ENCODE assay signal across 13 cellular contexts in the genomic region with DNA sequence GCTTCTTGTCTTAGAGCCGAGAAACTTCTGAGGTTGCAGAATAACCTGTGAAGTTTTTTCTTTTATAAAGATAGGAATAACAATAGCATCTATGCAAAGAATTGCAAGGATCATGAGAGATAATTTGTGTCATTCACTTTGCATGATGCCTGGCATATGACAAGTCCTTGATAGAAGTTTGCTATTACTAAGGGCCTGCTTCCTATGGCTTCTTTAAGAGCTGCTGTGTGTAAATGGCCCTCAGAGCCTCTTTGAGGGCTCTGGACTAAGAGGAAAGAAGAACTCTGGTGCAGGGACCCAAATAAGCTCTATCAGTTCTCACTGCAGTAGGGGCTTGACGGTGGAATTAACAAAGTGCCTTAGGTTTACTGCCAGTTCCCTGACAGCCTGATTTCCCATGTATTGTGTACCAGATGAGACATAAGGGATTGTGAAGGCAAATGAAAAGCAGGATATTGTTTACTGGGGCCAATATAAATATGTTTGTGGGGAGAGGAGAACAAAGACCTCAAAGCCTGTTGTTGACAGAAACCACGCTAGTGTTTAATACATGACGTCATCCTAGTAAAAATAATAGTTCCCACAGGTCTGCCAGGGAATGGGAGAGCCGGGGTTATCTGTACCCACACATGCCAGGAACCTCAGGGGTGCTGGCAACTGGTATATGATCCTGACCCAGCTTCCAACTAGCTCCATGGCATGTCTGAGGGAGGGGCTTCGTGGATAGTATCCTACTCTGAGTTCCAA.
DNase-seq lines count a peak whose midpoint lies in the region; ATAC-seq and TF ChIP-seq lines count a peak whose summit lies in the region.
"Had no signal": no experiment of that assay in that cellular context is flagged by ENCODE, and none has a peak within 500 bp of the region (broad histone marks: within the 10 kb centered on the region; RNA-seq: fewer than 3 reads in every experiment).

No MANE protein-coding gene starts in this region.

- no peak overlapping the region for H3K4me3 Mint-ChIP-seq in chondrocyte (ENCODE audit: unreplicated experiment)
- H3K4me3 Mint-ChIP-seq in mesothelial cell of epicardium: no peak overlapping the region
- H3K4me3 Mint-ChIP-seq: activated T-cell treated with anti-CD3 and anti-CD28 coated beads, Interleukin-2, amount 50 U/mL, for 4 hours; CD14-positive monocyte; dendritic cell treated with granulocyte-macrophage colony-stimulating factor and Interleukin-4, amounts not matched to agents 40 ng/mL and 50 ng/mL, for 4 days; stimulated activated effector memory CD8-positive, alpha-beta T cell treated with anti-CD3 and anti-CD28 coated beads, Interleukin-12 subunit alpha, Interleukin-12 subunit beta, amount 100 ng/mL, for 72 hours had no signal

- peak; percentile 91 for DNase-seq in DMS53 treated with DMSO at 0.1 percent for 48 hours (lab: John Stamatoyannopoulos, UW; ENCODE audit: unreplicated experiment)
- DNase-seq in NCI-H226: peak; percentile 85
- no peak for DNase-seq in chondrocyte (ENCODE audit: low spot score)
- no peak for DNase-seq in mesothelial cell of epicardium (ENCODE audit: low spot score in 2 of 2, unreplicated experiment in 2 of 2)
- DNase-seq in DMS 273 (lab: John Stamatoyannopoulos, UW; ENCODE audit: unreplicated experiment): no peak
- DNase-seq: activated T-cell treated with anti-CD3 and anti-CD28 coated beads, Interleukin-2, amount 50 U/mL, for 4 hours; NCI-H1436 had no signal

- H3K27ac Mint-ChIP-seq in chondrocyte (ENCODE audit: unreplicated experiment) (peak overlapping the region; percentile 61), mesothelial cell of epicardium (peak overlapping the region; percentile 51)
- H3K27ac Mint-ChIP-seq: CD14-positive monocyte; dendritic cell treated with granulocyte-macrophage colony-stimulating factor and Interleukin-4, amounts not matched to agents 40 ng/mL and 50 ng/mL, for 4 days; stimulated activated effector memory CD8-positive, alpha-beta T cell treated with anti-CD3 and anti-CD28 coated beads, Interleukin-12 subunit alpha, Interleukin-12 subunit beta, amount 100 ng/mL, for 72 hours had no signal

- H3K9me3 Mint-ChIP-seq in chondrocyte (ENCODE audit: low read depth) (no peaks in the 10 kb centered on the region), mesothelial cell of epicardium (no peaks in the 10 kb centered on the region)
- H3K9me3 Mint-ChIP-seq: activated T-cell treated with anti-CD3 and anti-CD28 coated beads, Interleukin-2, amount 50 U/mL, for 4 hours; dendritic cell treated with granulocyte-macrophage colony-stimulating factor and Interleukin-4, amounts not matched to agents 40 ng/mL and 50 ng/mL, for 4 days; stimulated activated effector memory CD8-positive, alpha-beta T cell treated with anti-CD3 and anti-CD28 coated beads, Interleukin-12 subunit alpha, Interleukin-12 subunit beta, amount 100 ng/mL, for 72 hours had no signal

- peaks cover 13% of the 10 kb centered on the region for H3K36me3 Mint-ChIP-seq in chondrocyte (ENCODE audit: low read depth)
- no peaks in the 10 kb centered on the region for H3K36me3 Mint-ChIP-seq in mesothelial cell of epicardium
- H3K36me3 Mint-ChIP-seq: CD14-positive monocyte; stimulated activated effector memory CD8-positive, alpha-beta T cell treated with anti-CD3 and anti-CD28 coated beads, Interleukin-12 subunit alpha, Interleukin-12 subunit beta, amount 100 ng/mL, for 72 hours had no signal

- peaks cover 58% of the 10 kb centered on the region for H3K4me1 Mint-ChIP-seq in chondrocyte (ENCODE audit: low read depth)
- peaks cover 50% of the 10 kb centered on the region for H3K4me1 Mint-ChIP-seq in mesothelial cell of epicardium
- H3K4me1 Mint-ChIP-seq: CD14-positive monocyte; stimulated activated effector memory CD8-positive, alpha-beta T cell treated with anti-CD3 and anti-CD28 coated beads, Interleukin-12 subunit alpha, Interleukin-12 subunit beta, amount 100 ng/mL, for 72 hours had no signal

- TF ChIP-seq CTCF in chondrocyte (IDR thresholded peaks at IDR 0.05) (no peak), mesothelial cell of epicardium (IDR thresholded peaks at IDR 0.05; ENCODE audit: unreplicated experiment) (no peak)

- no peak for ATAC-seq in GM19463 (IDR thresholded peaks at IDR 0.05; ENCODE audit: unreplicated experiment)
- ATAC-seq in GM19455 (IDR thresholded peaks at IDR 0.05; ENCODE audit: unreplicated experiment): no peak
- no peak for ATAC-seq in GM19395 (IDR thresholded peaks at IDR 0.05; ENCODE audit: unreplicated experiment)
- ATAC-seq: activated T-cell treated with anti-CD3 and anti-CD28 coated beads, Interleukin-2, amount 50 U/mL, for 4 hours; stimulated activated effector memory CD8-positive, alpha-beta T cell treated with anti-CD3 and anti-CD28 coated beads, Interleukin-12 subunit alpha, Interleukin-12 subunit beta, amount 100 ng/mL, for 72 hours had no signal

- no peaks in the 10 kb centered on the region for H3K27me3 Mint-ChIP-seq in chondrocyte (ENCODE audit: low read depth)
- no peaks in the 10 kb centered on the region for H3K27me3 Mint-ChIP-seq in mesothelial cell of epicardium (ENCODE audit: low read depth)
- H3K27me3 Mint-ChIP-seq: dendritic cell treated with granulocyte-macrophage colony-stimulating factor and Interleukin-4, amounts not matched to agents 40 ng/mL and 50 ng/mL, for 4 days had no signal

Comparison
In these comparisons a context has a peak if more than half of its experiments do, and no peak if none do; other contexts are left out.
1. DNase-seq: peak in DMS53 treated with DMSO at 0.1 percent for 48 hours (single experiment) and NCI-H226 (single experiment); none in chondrocyte (single experiment), mesothelial cell of epicardium (0 of 2) and DMS 273 (single experiment).